In genomic region chr6:10801224-10801848, GRCh38 we compare ENCODE assay signal across 8 cellular contexts. TPM values are rescaled to one million over a fixed set of nuclear protein-coding genes. Genes with fewer than 3 reads are reported as not detected.
DNase-seq lines count a peak whose midpoint lies in the region; ATAC-seq, FAIRE-seq and TF ChIP-seq lines count a peak whose summit lies in the region.

No MANE protein-coding gene starts in this region.

- no peak overlapping the region for H3K4me3 Mint-ChIP-seq in activated T-helper 1 cell treated with anti-CD3 and anti-CD28 coated beads, Interleukin-12 subunit alpha, Interleukin-12 subunit beta, Interleukin-2, Interleukin-4 antibody, amounts not matched to agents 30 ng/mL and 10 ng/mL and 1 ng/mL, durations not matched to agents 14 hours and 24 hours and 36 hours
- no peak overlapping the region for H3K4me3 Mint-ChIP-seq in osteocyte (ENCODE audit: unreplicated experiment)

- H3K4me1 Mint-ChIP-seq in activated T-helper 1 cell treated with anti-CD3 and anti-CD28 coated beads, Interleukin-12 subunit alpha, Interleukin-12 subunit beta, Interleukin-2, Interleukin-4 antibody, amounts not matched to agents 30 ng/mL and 10 ng/mL and 1 ng/mL, durations not matched to agents 14 hours and 24 hours and 36 hours (ENCODE audit: low read depth), result no peaks in the 10 kb centered on the region
- peaks cover 5% of the 10 kb centered on the region for H3K4me1 Mint-ChIP-seq in osteocyte (ENCODE audit: unreplicated experiment)

- WGBS in transverse colon (ENCODE audit: low coverage in 1 of 2), 2 donors, result 39 to 52% methylated on average over 2 of the region's 2 CpGs

- in situ Hi-C loops in transverse colon (cut with MboI; ENCODE audit: low pct_ligation_motif_present in 1 of 4, low pct_unique_long_range_greater_than_20kb in 1 of 4, low sequenced_read_pairs in 3 of 4), result loop anchor here in 2 of 4 donors (10.0 kb wide), 2 partner anchors 297 to 327 kb away; no protein-coding TSS in a partner anchor

- peak; percentile 98 for ATAC-seq in GM21390 (IDR thresholded peaks at IDR 0.05; ENCODE audit: unreplicated experiment)
- peak; percentile 96 for ATAC-seq in foreskin keratinocyte

- H3K36me3 ChIP-seq in transverse colon, result no peaks in the 10 kb centered on the region

- H3K9me3 Mint-ChIP-seq in activated T-helper 1 cell treated with anti-CD3 and anti-CD28 coated beads, Interleukin-12 subunit alpha, Interleukin-12 subunit beta, Interleukin-2, Interleukin-4 antibody, amounts not matched to agents 30 ng/mL and 10 ng/mL and 1 ng/mL, durations not matched to agents 14 hours and 24 hours and 36 hours, result no peaks in the 10 kb centered on the region
- no peaks in the 10 kb centered on the region for H3K9me3 Mint-ChIP-seq in osteocyte (ENCODE audit: unreplicated experiment)

- no peak for TF ChIP-seq EP300 in transverse colon (IDR thresholded peaks at IDR 0.05; ENCODE audit: low read depth)

- H3K4me1 ChIP-seq in foreskin keratinocyte, result no peaks in the 10 kb centered on the region
- no peaks in the 10 kb centered on the region for H3K4me1 ChIP-seq in transverse colon

- DNase-seq in DMS53 treated with DMSO at 0.1 percent for 48 hours (lab: John Stamatoyannopoulos, UW; ENCODE audit: unreplicated experiment) (peak; percentile 66), HT-29 (ENCODE audit: low spot score) (peak; percentile 87), RCC 7860 (ENCODE audit: low spot score) (peak; percentile 60), foreskin keratinocyte (peak in 1 of 2 donors; percentile 49), osteocyte (ENCODE audit: extremely low spot score, unreplicated experiment) (peak; percentile 85), transverse colon (peak; percentile 51)
- DNase-seq in activated T-helper 1 cell treated with anti-CD3 and anti-CD28 coated beads, Interleukin-12 subunit alpha, Interleukin-12 subunit beta, Interleukin-2, Interleukin-4 antibody, amounts not matched to agents 30 ng/mL and 10 ng/mL and 1 ng/mL, durations not matched to agents 14 hours and 24 hours and 36 hours (ENCODE audit: low spot score), result peak; percentile 48

- H3K36me3 Mint-ChIP-seq in activated T-helper 1 cell treated with anti-CD3 and anti-CD28 coated beads, Interleukin-12 subunit alpha, Interleukin-12 subunit beta, Interleukin-2, Interleukin-4 antibody, amounts not matched to agents 30 ng/mL and 10 ng/mL and 1 ng/mL, durations not matched to agents 14 hours and 24 hours and 36 hours (ENCODE audit: low read depth), result peaks cover 2% of the 10 kb centered on the region
- no peaks in the 10 kb centered on the region for H3K36me3 Mint-ChIP-seq in osteocyte (ENCODE audit: unreplicated experiment)

- TF ChIP-seq POLR2A in transverse colon (IDR thresholded peaks at IDR 0.05), result no peak

- intact Hi-C loops in activated T-helper 1 cell treated with anti-CD3 and anti-CD28 coated beads, Interleukin-12 subunit alpha, Interleukin-12 subunit beta, Interleukin-2, Interleukin-4 antibody, amounts not matched to agents 30 ng/mL and 10 ng/mL and 1 ng/mL, durations not matched to agents 14 hours and 24 hours and 36 hours (cut with micrococcal nuclease), result loop anchor here (1.0 kb wide), 5 partner anchors 42 to 323 kb away; partner anchors contain the start of gene TMEM14C
- intact Hi-C loops in transverse colon (cut with DNase I; ENCODE audit: low total_unique reads), result loop anchor here (10.0 kb wide), 1 partner anchor 327 kb away; no protein-coding TSS in a partner anchor

- H3K27me3 ChIP-seq in foreskin keratinocyte, result no peaks in the 10 kb centered on the region
- no peaks in the 10 kb centered on the region for H3K27me3 ChIP-seq in transverse colon

- TF ChIP-seq CTCF in foreskin keratinocyte (conservative IDR thresholded peaks at IDR 0.05) (peak; percentile 97), osteocyte (IDR thresholded peaks at IDR 0.05) (peak; percentile 99), transverse colon (IDR thresholded peaks at IDR 0.05) (peak; percentile 86 to 99 (median 97))

- no peak overlapping the region for H3K4me3 ChIP-seq in transverse colon

- H3K27ac ChIP-seq in foreskin keratinocyte (no peak overlapping the region), transverse colon (no peak overlapping the region)

- no peaks in the 10 kb centered on the region for H3K9me3 ChIP-seq in transverse colon

- FAIRE-seq in RCC 7860 (lab: Jason Lieb, UNC), result peak; percentile 15

- no peaks in the 10 kb centered on the region for H3K27me3 Mint-ChIP-seq in activated T-helper 1 cell treated with anti-CD3 and anti-CD28 coated beads, Interleukin-12 subunit alpha, Interleukin-12 subunit beta, Interleukin-2, Interleukin-4 antibody, amounts not matched to agents 30 ng/mL and 10 ng/mL and 1 ng/mL, durations not matched to agents 14 hours and 24 hours and 36 hours (ENCODE audit: insufficient read depth)
- H3K27me3 Mint-ChIP-seq in osteocyte (ENCODE audit: unreplicated experiment), result no peaks in the 10 kb centered on the region

- H3K27ac Mint-ChIP-seq in activated T-helper 1 cell treated with anti-CD3 and anti-CD28 coated beads, Interleukin-12 subunit alpha, Interleukin-12 subunit beta, Interleukin-2, Interleukin-4 antibody, amounts not matched to agents 30 ng/mL and 10 ng/mL and 1 ng/mL, durations not matched to agents 14 hours and 24 hours and 36 hours, result no peak overlapping the region
- peak overlapping the region; percentile 38 for H3K27ac Mint-ChIP-seq in osteocyte (ENCODE audit: unreplicated experiment)

RNA-seq across cellular contexts. Expression of gene MAK, which starts 37.0 kb away (rescaled TPM):
- total RNA-seq in HT-29 (2014; rRNA removed; shearing (Covaris generic)), result 0.05 TPM in 1 of 2 replicates, not detected in the other
- 0.67 and 0.73 TPM in 2 replicates for total RNA-seq in activated T-helper 1 cell treated with anti-CD3 and anti-CD28 coated beads, Interleukin-12 subunit alpha, Interleukin-12 subunit beta, Interleukin-2, Interleukin-4 antibody, amounts not matched to agents 30 ng/mL and 10 ng/mL and 1 ng/mL, durations not matched to agents 14 hours and 24 hours and 36 hours
- total RNA-seq in foreskin keratinocyte (not detected in 2 replicates), osteocyte (not detected in 2 replicates), transverse colon (not detected)
- polyA plus RNA-seq in foreskin keratinocyte, result not detected in 2 replicates

RNA-seq across cellular contexts. Expression of gene TMEM14B, which starts 53.7 kb away (rescaled TPM):
- 95.8 and 97.9 TPM in 2 replicates for total RNA-seq in HT-29 (2014; rRNA removed; shearing (Covaris generic))
- total RNA-seq in activated T-helper 1 cell treated with anti-CD3 and anti-CD28 coated beads, Interleukin-12 subunit alpha, Interleukin-12 subunit beta, Interleukin-2, Interleukin-4 antibody, amounts not matched to agents 30 ng/mL and 10 ng/mL and 1 ng/mL, durations not matched to agents 14 hours and 24 hours and 36 hours, result 82.1 and 83.7 TPM in 2 replicates
- total RNA-seq in foreskin keratinocyte, result 109 and 111 TPM in 2 replicates
- polyA plus RNA-seq in foreskin keratinocyte, result 129 and 140 TPM in 2 replicates
- total RNA-seq in osteocyte, result 59.0 and 61.6 TPM in 2 replicates
- total RNA-seq in transverse colon, result 10 to 100 TPM; 16.5 to 57.9 (median 48.7) TPM
